ENCODE assay signal across 18 cellular contexts in the genomic region with DNA sequence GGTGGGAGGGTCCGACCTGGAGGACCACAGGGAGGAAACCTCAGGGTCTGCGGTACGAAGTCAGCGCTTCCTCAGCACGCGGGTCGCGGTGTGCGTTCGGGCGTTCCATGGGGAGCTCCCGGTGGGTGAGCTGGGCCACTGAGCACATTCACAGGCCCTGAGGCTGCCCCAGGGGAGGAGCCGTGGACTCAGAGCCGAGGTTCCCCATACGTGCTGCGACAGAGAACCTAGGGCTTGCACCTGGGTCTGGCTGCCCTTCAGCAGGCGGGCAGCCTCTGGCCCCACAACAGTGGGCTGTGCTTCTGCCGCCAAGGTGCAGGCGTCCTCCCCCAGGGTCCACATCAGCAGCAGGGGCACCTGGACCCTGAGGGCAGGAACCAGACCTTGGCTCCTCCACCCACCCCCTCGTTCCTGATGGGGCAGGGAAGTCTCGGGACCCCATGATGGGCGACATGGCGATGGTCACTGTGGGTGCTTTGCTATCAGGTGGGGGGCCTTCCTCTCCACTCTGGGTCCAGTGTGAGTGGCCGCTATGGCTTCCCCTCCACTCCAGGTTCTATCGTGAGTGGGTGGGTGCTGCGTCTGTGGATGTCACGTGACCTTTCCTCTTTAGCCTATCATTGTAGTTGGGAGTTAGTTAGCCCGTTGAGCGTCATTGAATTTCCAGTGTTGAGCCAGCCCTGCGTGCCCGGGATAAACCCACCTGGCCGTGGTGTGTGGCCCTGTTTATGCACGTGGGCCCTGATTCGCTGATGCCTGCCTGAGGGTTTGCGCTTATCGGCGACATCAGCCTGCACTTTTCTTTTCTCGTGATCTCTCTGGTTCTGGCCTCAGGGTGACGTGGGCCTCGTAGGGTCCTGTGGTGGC. TPM values are rescaled to one million over a fixed set of nuclear protein-coding genes. Genes with fewer than 3 reads are reported as not detected.
DNase-seq lines count a peak whose midpoint lies in the region; ATAC-seq and TF ChIP-seq lines count a peak whose summit lies in the region.
"Had no signal": no experiment of that assay in that cellular context is flagged by ENCODE, and none has a peak within 500 bp of the region (broad histone marks: within the 10 kb centered on the region; RNA-seq: fewer than 3 reads in every experiment).

No MANE protein-coding gene starts in this region.

- H3K27me3 Mint-ChIP-seq in natural killer cell treated with Interleukin-12 subunit alpha and Interleukin-12 subunit beta and Interleukin-15 and Interleukin-18, amount 100 ng/mL, for 72 hours, result no peaks in the 10 kb centered on the region
- H3K27me3 Mint-ChIP-seq in natural killer cell (ENCODE audit: low read depth in 2 of 2) (no peaks in the 10 kb centered on the region), nephron progenitor cell (ENCODE audit: low read depth, poor library complexity) (peaks cover 3% of the 10 kb centered on the region)
- H3K27me3 Mint-ChIP-seq: activated naive CD8-positive, alpha-beta T cell; stimulated activated memory B cell treated with anti-CD40 and anti-IgM and Interleukin-4, amounts not matched to agents 10 μg/mL and 1 μg/mL and 100 μg/mL, for 72 hours had no signal

- no peak for ATAC-seq in natural killer cell treated with Interleukin-12 subunit alpha and Interleukin-12 subunit beta and Interleukin-15 and Interleukin-18, amount 100 ng/mL, for 72 hours
- ATAC-seq in natural killer cell, result no peak
- no peak for ATAC-seq in left cardiac atrium
- ATAC-seq: GM12878; stimulated activated memory B cell treated with anti-CD40 and anti-IgM and Interleukin-4, amounts not matched to agents 10 μg/mL and 1 μg/mL and 100 μg/mL, for 72 hours had no signal

- H3K27ac Mint-ChIP-seq in natural killer cell treated with Interleukin-12 subunit alpha and Interleukin-12 subunit beta and Interleukin-15 and Interleukin-18, amount 100 ng/mL, for 72 hours, result no peak overlapping the region
- H3K27ac Mint-ChIP-seq in natural killer cell (no peak overlapping the region), nephron progenitor cell (peak overlapping the region; percentile 94)
- H3K27ac Mint-ChIP-seq: activated naive CD8-positive, alpha-beta T cell; GM23338; stimulated activated memory B cell treated with anti-CD40 and anti-IgM and Interleukin-4, amounts not matched to agents 10 μg/mL and 1 μg/mL and 100 μg/mL, for 72 hours had no signal

- no peaks in the 10 kb centered on the region for H3K4me1 Mint-ChIP-seq in natural killer cell treated with Interleukin-12 subunit alpha and Interleukin-12 subunit beta and Interleukin-15 and Interleukin-18, amount 100 ng/mL, for 72 hours (ENCODE audit: low read depth in 2 of 2)
- no peaks in the 10 kb centered on the region for H3K4me1 Mint-ChIP-seq in natural killer cell
- H3K4me1 Mint-ChIP-seq in nephron progenitor cell, result peaks cover 24% of the 10 kb centered on the region
- H3K4me1 Mint-ChIP-seq: stimulated activated memory B cell treated with anti-CD40 and anti-IgM and Interleukin-4, amounts not matched to agents 10 μg/mL and 1 μg/mL and 100 μg/mL, for 72 hours had no signal

- TF ChIP-seq CTCF in natural killer cell (IDR thresholded peaks at IDR 0.05), result no peak
- TF ChIP-seq CTCF in nephron progenitor cell (IDR thresholded peaks at IDR 0.05), result no peak

- H3K4me3 Mint-ChIP-seq in natural killer cell treated with Interleukin-12 subunit alpha and Interleukin-12 subunit beta and Interleukin-15 and Interleukin-18, amount 100 ng/mL, for 72 hours, result no peak overlapping the region
- no peak overlapping the region for H3K4me3 Mint-ChIP-seq in natural killer cell
- H3K4me3 Mint-ChIP-seq in nephron progenitor cell, result no peak overlapping the region
- H3K4me3 Mint-ChIP-seq: activated naive CD8-positive, alpha-beta T cell; GM23338; stimulated activated memory B cell treated with anti-CD40 and anti-IgM and Interleukin-4, amounts not matched to agents 10 μg/mL and 1 μg/mL and 100 μg/mL, for 72 hours had no signal

- H3K36me3 Mint-ChIP-seq in natural killer cell treated with Interleukin-12 subunit alpha and Interleukin-12 subunit beta and Interleukin-15 and Interleukin-18, amount 100 ng/mL, for 72 hours, result no peaks in the 10 kb centered on the region
- H3K36me3 Mint-ChIP-seq in natural killer cell (no peaks in the 10 kb centered on the region), nephron progenitor cell (ENCODE audit: low read depth) (peaks cover 4% of the 10 kb centered on the region)
- H3K36me3 Mint-ChIP-seq: stimulated activated memory B cell treated with anti-CD40 and anti-IgM and Interleukin-4, amounts not matched to agents 10 μg/mL and 1 μg/mL and 100 μg/mL, for 72 hours had no signal

- DNase-seq in natural killer cell treated with Interleukin-12 subunit alpha and Interleukin-12 subunit beta and Interleukin-15 and Interleukin-18, amount 100 ng/mL, for 72 hours (ENCODE audit: low spot score), result peak; percentile 53
- DNase-seq in natural killer cell, result no peak
- DNase-seq in left cardiac atrium, result peak; percentile 22
- peak; percentile 8 for DNase-seq in nephron progenitor cell
- DNase-seq in NCI-H1436 treated with DMSO at 0.1 percent for 48 hours (lab: John Stamatoyannopoulos, UW), result no peak
- DNase-seq in NCI-H748 treated with DMSO at 0.1 percent for 48 hours (lab: John Stamatoyannopoulos, UW), result no peak
- DNase-seq in amniotic stem cell (lab: John Stamatoyannopoulos, UW), result no peak
- DNase-seq in NCI-H128 (lab: John Stamatoyannopoulos, UW; ENCODE audit: unreplicated experiment), result no peak
- DNase-seq: effector memory CD4-positive, alpha-beta T cell; NCI-H2171 treated with DMSO at 0.1 percent for 48 hours; occipital lobe; RPMI8226; small intestine had no signal

- intact Hi-C loops in natural killer cell (cut with micrococcal nuclease), result no loop called here
- intact Hi-C loops in left cardiac atrium (cut with DNase I), result no loop called here

- no peaks in the 10 kb centered on the region for H3K9me3 Mint-ChIP-seq in natural killer cell treated with Interleukin-12 subunit alpha and Interleukin-12 subunit beta and Interleukin-15 and Interleukin-18, amount 100 ng/mL, for 72 hours
- H3K9me3 Mint-ChIP-seq in natural killer cell (no peaks in the 10 kb centered on the region), nephron progenitor cell (no peaks in the 10 kb centered on the region)
- H3K9me3 Mint-ChIP-seq: GM23338 had no signal

RNA-seq across cellular contexts. Expression of gene FTCD, which starts 27.9 kb away (rescaled TPM):
- not detected for total RNA-seq in natural killer cell treated with Interleukin-12 subunit alpha and Interleukin-12 subunit beta and Interleukin-15 and Interleukin-18, amount 100 ng/mL, for 72 hours
- under 1 TPM in 1 of 3 donors, not detected in 2; 0.34 TPM for total RNA-seq in natural killer cell
- total RNA-seq in left cardiac atrium, result 1 to 10 TPM in 1 of 2 donors, under 1 TPM in 1; 0.68 to 1.6 TPM
- total RNA-seq: occipital lobe; T-helper 1 cell treated with Interleukin-12 subunit alpha and Interleukin-12 subunit beta and Interleukin-4 antibody, amounts not matched to agents 30 ng/mL and 1 ng/mL, for 36 hours had no signal

RNA-seq across cellular contexts. Expression of gene COL6A2, which starts 29.6 kb away (rescaled TPM):
- total RNA-seq in natural killer cell treated with Interleukin-12 subunit alpha and Interleukin-12 subunit beta and Interleukin-15 and Interleukin-18, amount 100 ng/mL, for 72 hours, result 1 to 10 TPM in 1 of 2 donors, under 1 TPM in 1; 0.88 to 4.2 TPM
- total RNA-seq in natural killer cell (100 to 1,000 TPM in 1 of 3 donors, 10 to 100 TPM in 2; 93.9 to 110 (median 97.2) TPM), left cardiac atrium (100 to 1,000 TPM; 330 to 350 TPM)

RNA-seq across cellular contexts. Expression of gene SPATC1L, which starts 56.8 kb away (rescaled TPM):
- total RNA-seq in natural killer cell treated with Interleukin-12 subunit alpha and Interleukin-12 subunit beta and Interleukin-15 and Interleukin-18, amount 100 ng/mL, for 72 hours, result 1 to 10 TPM in 1 of 2 donors, not detected in 1; 5.0 TPM
- total RNA-seq in natural killer cell (1 to 10 TPM in 2 of 3 donors, under 1 TPM in 1; 0.18 to 4.0 (median 2.7) TPM), left cardiac atrium (10 to 100 TPM in 1 of 2 donors, 1 to 10 TPM in 1; 10.0 to 11.0 TPM)

Comparison
In these comparisons a context has a peak if more than half of its experiments do, and no peak if none do; other contexts are left out.
1. DNase-seq: peak in natural killer cell treated with Interleukin-12 subunit alpha and Interleukin-12 subunit beta and Interleukin-15 and Interleukin-18, amount 100 ng/mL, for 72 hours (single experiment), left cardiac atrium (single experiment) and nephron progenitor cell (single experiment); none in natural killer cell (single experiment), NCI-H1436 treated with DMSO at 0.1 percent for 48 hours (single experiment), NCI-H748 treated with DMSO at 0.1 percent for 48 hours (single experiment), amniotic stem cell (single experiment) and NCI-H128 (single experiment).
2. RNA of gene COL6A2, which starts 29.6 kb away (total RNA-seq): 330 to 350 TPM in left cardiac atrium and 93.9 to 110 TPM in natural killer cell; 0.88 to 4.2 TPM in natural killer cell treated with Interleukin-12 subunit alpha and Interleukin-12 subunit beta and Interleukin-15 and Interleukin-18, amount 100 ng/mL, for 72 hours; every median in the first group is over 10 times any median in the second.